1 cellular context compared by ENCODE assay signal in genomic region chr4:40255722-40256281, GRCh38.
TF ChIP-seq lines count a peak whose summit lies in the region.

No MANE protein-coding gene starts in this region.

TF ChIP-seq in HEK293, 187 proteins besides CTCF, POLR2A, EP300 and RAD21 (continued from another document):
- no peak for TF ChIP-seq ZBTB49 (tag by site-specific recombination; IDR thresholded peaks at IDR 0.05; ENCODE audit: low read depth)
- no peak for TF ChIP-seq ZNF354C (tag by site-specific recombination; IDR thresholded peaks at IDR 0.05; ENCODE audit: borderline replicate concordance, low read depth)
- no peak for TF ChIP-seq ZNF777 (tag by site-specific recombination; IDR thresholded peaks at IDR 0.05; ENCODE audit: borderline replicate concordance)
- no peak for TF ChIP-seq GFI1B (tag by site-specific recombination; IDR thresholded peaks at IDR 0.05)
- no peak for TF ChIP-seq GLI4 (tag by site-specific recombination; IDR thresholded peaks at IDR 0.05)
- TF ChIP-seq ZNF837 (tag by site-specific recombination; IDR thresholded peaks at IDR 0.05), result no peak
- TF ChIP-seq ZNF112 (tag by site-specific recombination; IDR thresholded peaks at IDR 0.05), result no peak
- TF ChIP-seq ZNF239 (tag by site-specific recombination; IDR thresholded peaks at IDR 0.05), result no peak
- no peak for TF ChIP-seq ZNF221 (tag by site-specific recombination; IDR thresholded peaks at IDR 0.05; ENCODE audit: borderline replicate concordance)
- TF ChIP-seq GLI2 (tag by site-specific recombination; IDR thresholded peaks at IDR 0.05; ENCODE audit: borderline replicate concordance, low read depth), result no peak
- TF ChIP-seq ZNF169 (tag by site-specific recombination; IDR thresholded peaks at IDR 0.05), result no peak
- TF ChIP-seq ZNF585B (tag by site-specific recombination; IDR thresholded peaks at IDR 0.05), result no peak
- no peak for TF ChIP-seq YY2 (tag by site-specific recombination; IDR thresholded peaks at IDR 0.05)
- no peak for TF ChIP-seq ZNF621 (tag by site-specific recombination; IDR thresholded peaks at IDR 0.05)
- no peak for TF ChIP-seq SP2 (tag by site-specific recombination; IDR thresholded peaks at IDR 0.05)
- no peak for TF ChIP-seq KLF10 (tag by site-specific recombination; IDR thresholded peaks at IDR 0.05)
- no peak for TF ChIP-seq TCF7L2 (IDR thresholded peaks at IDR 0.05; ENCODE audit: borderline replicate concordance, low read depth, low read length)
- no peak for TF ChIP-seq REST (tag by site-specific recombination; IDR thresholded peaks at IDR 0.05)
- no peak for TF ChIP-seq ZNF544 (tag by site-specific recombination; IDR thresholded peaks at IDR 0.05)
- TF ChIP-seq ZNF37A (tag by site-specific recombination; IDR thresholded peaks at IDR 0.05), result no peak
- no peak for TF ChIP-seq TRIM28 (IDR thresholded peaks at IDR 0.05; ENCODE audit: borderline replicate concordance, low read length)
- TF ChIP-seq WT1 (tag by site-specific recombination; IDR thresholded peaks at IDR 0.05), result peak; percentile 49
- peak; percentile 75; the same call in 1 of the 2 replicates for TF ChIP-seq ZNF660 (tag by site-specific recombination; IDR thresholded peaks at IDR 0.05)
- peak; percentile 79 for TF ChIP-seq PRDM1 (tag by site-specific recombination; IDR thresholded peaks at IDR 0.05)
- no peak for TF ChIP-seq ZNF133 (tag by site-specific recombination; IDR thresholded peaks at IDR 0.05)
- TF ChIP-seq PRDM2 (tag by site-specific recombination; IDR thresholded peaks at IDR 0.05; ENCODE audit: borderline replicate concordance), result no peak
- no peak for TF ChIP-seq ZNF530 (tag by site-specific recombination; IDR thresholded peaks at IDR 0.05; ENCODE audit: low read depth)
- TF ChIP-seq ZNF513 (tag by site-specific recombination; IDR thresholded peaks at IDR 0.05), result no peak
- no peak for TF ChIP-seq ZNF140 (tag by site-specific recombination; IDR thresholded peaks at IDR 0.05)
- no peak for TF ChIP-seq ZXDB (tag by site-specific recombination; IDR thresholded peaks at IDR 0.05)
- no peak for TF ChIP-seq ZNF23 (tag by site-specific recombination; IDR thresholded peaks at IDR 0.05; ENCODE audit: borderline replicate concordance)
- TF ChIP-seq ZNF677 (tag by site-specific recombination; IDR thresholded peaks at IDR 0.05), result no peak
- no peak for TF ChIP-seq ZSCAN23 (tag by site-specific recombination; IDR thresholded peaks at IDR 0.05)
- TF ChIP-seq ZNF521 (tag by site-specific recombination; IDR thresholded peaks at IDR 0.05), result no peak
- TF ChIP-seq KLF9 (tag by site-specific recombination; IDR thresholded peaks at IDR 0.05; ENCODE audit: low read depth), result no peak
- no peak for TF ChIP-seq SP3 (tag by site-specific recombination; IDR thresholded peaks at IDR 0.05)
- TF ChIP-seq KLF16 (tag by site-specific recombination; IDR thresholded peaks at IDR 0.05), result no peak
- TF ChIP-seq ZNF266 (tag by site-specific recombination; IDR thresholded peaks at IDR 0.05; ENCODE audit: low read depth), result no peak
- no peak for TF ChIP-seq ZNF449 (tag by site-specific recombination; IDR thresholded peaks at IDR 0.05)
- TF ChIP-seq ZFP3 (tag by site-specific recombination; IDR thresholded peaks at IDR 0.05; ENCODE audit: low read depth), result no peak
- no peak for TF ChIP-seq PATZ1 (tag by site-specific recombination; IDR thresholded peaks at IDR 0.05)
- TF ChIP-seq ZEB2 (tag by site-specific recombination; IDR thresholded peaks at IDR 0.05), result peak; percentile 70; the same call in 1 of the 2 replicates
- no peak for TF ChIP-seq ZFP37 (tag by site-specific recombination; IDR thresholded peaks at IDR 0.05)
- no peak for TF ChIP-seq ZNF701 (tag by site-specific recombination; IDR thresholded peaks at IDR 0.05)
- no peak for TF ChIP-seq YY1 (tag by site-specific recombination; IDR thresholded peaks at IDR 0.05)
- TF ChIP-seq ZNF768 (tag by site-specific recombination; IDR thresholded peaks at IDR 0.05), result no peak
- no peak for TF ChIP-seq ZNF248 (tag by site-specific recombination; IDR thresholded peaks at IDR 0.05)
- TF ChIP-seq ZBTB44 (tag by site-specific recombination; IDR thresholded peaks at IDR 0.05), result peak; percentile 82
